ENCODE assay signal across 12 cellular contexts in genomic region chr5:106862450-106863193, GRCh38.
DNase-seq lines count a peak whose midpoint lies in the region; ATAC-seq, FAIRE-seq and TF ChIP-seq lines count a peak whose summit lies in the region.
"Had no signal": no experiment of that assay in that cellular context is flagged by ENCODE, and none has a peak within 500 bp of the region (broad histone marks: within the 10 kb centered on the region; RNA-seq: fewer than 3 reads in every experiment).

No MANE protein-coding gene starts in this region.

- H3K27me3 ChIP-seq in SK-N-SH (ENCODE audit: insufficient read depth): no peaks in the 10 kb centered on the region

- H3K4me2 ChIP-seq in SK-N-SH: no peak overlapping the region

- H4K20me1 ChIP-seq in SK-N-SH (ENCODE audit: insufficient read depth): no peaks in the 10 kb centered on the region

- H3K4me1 ChIP-seq in SK-N-SH (ENCODE audit: control insufficient read depth in 1 of 2, insufficient read depth in 2 of 2, low read depth in 1 of 2, low read length in 1 of 2): peaks cover 0 to 6% of the 10 kb centered on the region in 2 experiments; a peak in 2 of 4 replicates
- H3K4me1 ChIP-seq in mucosa of descending colon (ENCODE audit: low read depth): no peaks in the 10 kb centered on the region

- H3K79me2 ChIP-seq in SK-N-SH (ENCODE audit: insufficient read depth): no peaks in the 10 kb centered on the region

- peak overlapping the region in 1 of 2 experiments; percentile 53; a peak in 2 of 4 replicates for H3K27ac ChIP-seq in SK-N-SH (ENCODE audit: low read depth in 2 of 2, low read length in 1 of 2)
- H3K27ac ChIP-seq: skin epidermis had no signal

- no peak for TF ChIP-seq RAD21 in SK-N-SH (IDR thresholded peaks at IDR 0.05; ENCODE audit: low read length)

- H3K36me3 ChIP-seq in SK-N-SH (replicated peaks in 1 of 2; ENCODE audit: control insufficient read depth in 1 of 2, insufficient read depth in 2 of 2, low read length in 1 of 2) (no peaks in the 10 kb centered on the region), mucosa of descending colon (ENCODE audit: low read depth) (no peaks in the 10 kb centered on the region)

- DNase-seq in SK-N-SH (peak; percentile 15), NCI-H524 treated with DMSO at 0.1 percent for 48 hours (lab: John Stamatoyannopoulos, UW) (peak; percentile 22), smooth muscle cell of the brain vasculature (ENCODE audit: low read depth, low spot score) (peak; percentile 94), mucosa of descending colon (no peak), NCI-H1417 treated with DMSO at 0.1 percent for 48 hours (lab: John Stamatoyannopoulos, UW) (no peak), NCI-H1694 (lab: John Stamatoyannopoulos, UW) (no peak)

- WGBS in SK-N-SH (ENCODE audit: low lambda C conversion rate): 50% methylated on average over 3 of the region's 3 CpGs

- no peaks in the 10 kb centered on the region for H3K9me2 ChIP-seq in SK-N-SH

- no peaks in the 10 kb centered on the region for H3F3A ChIP-seq in SK-N-SH (replicated peaks; ENCODE audit: insufficient read depth)

- CTCF ChIA-PET in SK-N-SH (lab: Yijun Ruan, JAX): interaction anchor here (1.3 kb wide), 1 partner anchor 19 kb away, joined by 5 read pairs; no protein-coding TSS in a partner anchor

- FAIRE-seq in endometrium (lab: Jason Lieb, UNC): peak; percentile 93

- no peaks in the 10 kb centered on the region for H3K9me3 ChIP-seq in SK-N-SH
- no peaks in the 10 kb centered on the region for H3K9me3 ChIP-seq in mucosa of descending colon

- intact Hi-C loops in mucosa of descending colon (cut with DNase I, micrococcal nuclease): no loop called here

- POLR2A ChIA-PET in SK-N-SH (lab: Yijun Ruan, JAX): interaction anchor here (0.7 kb wide), 1 partner anchor 8 kb away, joined by 3 read pairs; no protein-coding TSS in a partner anchor

- no peak overlapping the region for H3K4me3 ChIP-seq in SK-N-SH (ENCODE audit: low read depth in 2 of 2, low read length in 1 of 2)
- no peak overlapping the region for H3K4me3 ChIP-seq in mucosa of descending colon
- H3K4me3 ChIP-seq: skin epidermis had no signal

- no peak for ATAC-seq in SK-N-SH treated with all-trans-retinoic acid at 6 μM for 48 hours
- no peak for ATAC-seq in mucosa of descending colon
- ATAC-seq: activated T-helper 17 cell treated with anti-CD3 and anti-CD28 coated beads, Interleukin-2, amount 50 U/mL, for 72 hours; HCT116; Panc1 had no signal

- 0 out of 4 replicates have a peak, but pooled peaks of 1 of the 2 experiments have one; percentile 15 for TF ChIP-seq EP300 in SK-N-SH (IDR thresholded peaks at IDR 0.05; ENCODE audit: borderline replicate concordance in 1 of 2, low read depth in 1 of 2, low read length in 1 of 2)

- H2AFZ ChIP-seq in SK-N-SH (ENCODE audit: low read depth): no peak overlapping the region

- no peak overlapping the region for H3K9ac ChIP-seq in SK-N-SH

- TF ChIP-seq CTCF in SK-N-SH (IDR thresholded peaks at IDR 0.05) (no peak), mucosa of descending colon (IDR thresholded peaks at IDR 0.05) (no peak)

TF ChIP-seq in SK-N-SH, 30 proteins besides CTCF, POLR2A, EP300 and RAD21:
- TF ChIP-seq FOXJ3 (CRISPR knock-in tag; IDR thresholded peaks at IDR 0.05) (no peak), NFIC (IDR thresholded peaks at IDR 0.05; ENCODE audit: borderline replicate concordance) (no peak), PBX3 (IDR thresholded peaks at IDR 0.05) (no peak), YY1 (IDR thresholded peaks at IDR 0.05; ENCODE audit: low read depth) (no peak), SMC3 (IDR thresholded peaks at IDR 0.05; ENCODE audit: low read depth, low read length) (no peak), EZH2phosphoT487 (IDR thresholded peaks at IDR 0.05; ENCODE audit: borderline replicate concordance, low read depth) (no peak), SIN3A (IDR thresholded peaks at IDR 0.05; ENCODE audit: borderline replicate concordance, low read depth, low read length) (no peak), ELF1 (IDR thresholded peaks at IDR 0.05) (no peak), RFX5 (IDR thresholded peaks at IDR 0.05; ENCODE audit: low read length) (no peak), GABPA (IDR thresholded peaks at IDR 0.05; ENCODE audit: low read depth) (no peak), TEAD4 (IDR thresholded peaks at IDR 0.05; ENCODE audit: borderline replicate concordance, insufficient read depth) (no peak), RCOR1 (IDR thresholded peaks at IDR 0.05; ENCODE audit: low read length) (no peak), NRF1 (IDR thresholded peaks at IDR 0.05; ENCODE audit: low read depth, low read length) (no peak), TAF1 (IDR thresholded peaks at IDR 0.05; ENCODE audit: borderline replicate concordance, low read depth, low read length) (no peak), FOXM1 (IDR thresholded peaks at IDR 0.05; ENCODE audit: low read depth) (no peak), CHD2 (IDR thresholded peaks at IDR 0.05; ENCODE audit: low read length, partially characterized antibody) (no peak), GATA2 (CRISPR knock-in tag; IDR thresholded peaks at IDR 0.05) (no peak)
- TF ChIP-seq, protein P1, sequence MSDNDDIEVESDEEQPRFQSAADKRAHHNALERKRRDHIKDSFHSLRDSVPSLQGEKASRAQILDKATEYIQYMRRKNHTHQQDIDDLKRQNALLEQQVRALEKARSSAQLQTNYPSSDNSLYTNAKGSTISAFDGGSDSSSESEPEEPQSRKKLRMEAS (IDR thresholded peaks at IDR 0.05; ENCODE audit: low read depth): no peak

TF ChIP-seq in SK-N-SH treated with all-trans-retinoic acid at 6 μM for 48 hours, 23 proteins besides CTCF, POLR2A, EP300 and RAD21:
- TF ChIP-seq ZNF70 (CRISPR knock-in tag; IDR thresholded peaks at IDR 0.05) (no peak), SNAI2 (CRISPR knock-in tag; IDR thresholded peaks at IDR 0.05) (no peak), ZNF8 (CRISPR knock-in tag; IDR thresholded peaks at IDR 0.05) (no peak), CREB5 (CRISPR knock-in tag; IDR thresholded peaks at IDR 0.05; ENCODE audit: low read depth) (no peak), ARNTL (CRISPR knock-in tag; IDR thresholded peaks at IDR 0.05; ENCODE audit: borderline replicate concordance, low read depth) (no peak)
- TF ChIP-seq, protein P2, sequence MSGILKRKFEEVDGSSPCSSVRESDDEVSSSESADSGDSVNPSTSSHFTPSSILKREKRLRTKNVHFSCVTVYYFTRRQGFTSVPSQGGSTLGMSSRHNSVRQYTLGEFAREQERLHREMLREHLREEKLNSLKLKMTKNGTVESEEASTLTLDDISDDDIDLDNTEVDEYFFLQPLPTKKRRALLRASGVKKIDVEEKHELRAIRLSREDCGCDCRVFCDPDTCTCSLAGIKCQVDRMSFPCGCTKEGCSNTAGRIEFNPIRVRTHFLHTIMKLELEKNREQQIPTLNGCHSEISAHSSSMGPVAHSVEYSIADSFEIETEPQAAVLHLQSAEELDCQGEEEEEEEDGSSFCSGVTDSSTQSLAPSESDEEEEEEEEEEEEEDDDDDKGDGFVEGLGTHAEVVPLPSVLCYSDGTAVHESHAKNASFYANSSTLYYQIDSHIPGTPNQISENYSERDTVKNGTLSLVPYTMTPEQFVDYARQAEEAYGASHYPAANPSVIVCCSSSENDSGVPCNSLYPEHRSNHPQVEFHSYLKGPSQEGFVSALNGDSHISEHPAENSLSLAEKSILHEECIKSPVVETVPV (CRISPR knock-in tag; IDR thresholded peaks at IDR 0.05): no peak

Comparison
In these comparisons a context has a peak if more than half of its experiments do, and no peak if none do; other contexts are left out.
1. DNase-seq: peak in SK-N-SH (single experiment), NCI-H524 treated with DMSO at 0.1 percent for 48 hours (single experiment) and smooth muscle cell of the brain vasculature (single experiment); none in mucosa of descending colon (0 of 3), NCI-H1417 treated with DMSO at 0.1 percent for 48 hours (single experiment) and NCI-H1694 (single experiment).